19 cellular contexts compared by ENCODE assay signal in genomic region chr10:91932737-91933136, GRCh38. TPM values are rescaled to one million over a fixed set of nuclear protein-coding genes. Genes with fewer than 3 reads are reported as not detected.
A peak's percentile ranks its signal among the peaks of the same experiment; 100 is the strongest.
DNase-seq lines count a peak whose midpoint lies in the region; ATAC-seq and TF ChIP-seq lines count a peak whose summit lies in the region.
"Had no signal": no experiment of that assay in that cellular context is flagged by ENCODE, and none has a peak within 500 bp of the region (broad histone marks: within the 10 kb centered on the region; RNA-seq: fewer than 3 reads in every experiment).

No MANE protein-coding gene starts in this region.

- peaks cover 15 to 39% of the 10 kb centered on the region in 2 experiments for H3K36me3 ChIP-seq in mesenchymal stem cell (ENCODE audit: control insufficient read depth in 1 of 2, insufficient read depth in 2 of 2, low read depth in 1 of 2, low read length in 2 of 2)

- no peak overlapping the region for H2BK5ac ChIP-seq in H9 (ENCODE audit: insufficient read length, low read length)
- H2BK5ac ChIP-seq in mesenchymal stem cell (ENCODE audit: low read depth, low read length, poor library complexity, severe bottlenecking) = no peak overlapping the region

- H3K4me1 ChIP-seq in H9 (ENCODE audit: insufficient read depth, low read length) (no peaks in the 10 kb centered on the region), mesenchymal stem cell (ENCODE audit: control insufficient read depth, insufficient read depth, low read depth, low read length) (peaks cover 5% of the 10 kb centered on the region)

- H3K23ac ChIP-seq in H9 (ENCODE audit: insufficient read length, low read depth, low read length) (no peak overlapping the region), mesenchymal stem cell (ENCODE audit: low read length in 2 of 2) (no peak overlapping the region)

- H2BK15ac ChIP-seq in H9 (ENCODE audit: low read depth, low read length) (no peak overlapping the region), mesenchymal stem cell (ENCODE audit: low read depth, poor library complexity, severe bottlenecking) (peak overlapping the region; percentile 67)

- H3K79me1 ChIP-seq in H9 (ENCODE audit: insufficient read depth, low read depth, low read length, poor library complexity, severe bottlenecking) (peaks cover 17% of the 10 kb centered on the region), mesenchymal stem cell (replicated peaks; ENCODE audit: low read length, poor library complexity, severe bottlenecking) (peaks cover 20% of the 10 kb centered on the region)

- intact Hi-C loops in activated B cell treated with CpG ODN at 0.5 μM for 24 hours (cut with micrococcal nuclease) = no loop called here

- no peak overlapping the region for H2BK20ac ChIP-seq in H9 (ENCODE audit: low read depth, low read length, poor library complexity, severe bottlenecking)

- H3K4ac ChIP-seq in H9 (ENCODE audit: low read depth, low read length) = no peak overlapping the region
- no peak overlapping the region for H3K4ac ChIP-seq in mesenchymal stem cell (ENCODE audit: low read depth in 1 of 2, low read length in 2 of 2)

- H3K14ac ChIP-seq in H9 (ENCODE audit: insufficient read depth, low read length) = no peak overlapping the region
- no peak overlapping the region for H3K14ac ChIP-seq in mesenchymal stem cell (ENCODE audit: low read length in 2 of 2)

- POLR2A ChIA-PET in activated B cell treated with CpG ODN at 0.5 μM for 24 hours (lab: Charles Lee) = interaction anchor here (2.4 kb wide), 1 partner anchor 9 kb away, joined by 13 read pairs; the partner anchor contains the start of gene BTAF1

- H3K27me3 ChIP-seq in H9 (ENCODE audit: insufficient read depth, low read length) = no peaks in the 10 kb centered on the region
- H3K27me3 ChIP-seq in mesenchymal stem cell (ENCODE audit: control insufficient read depth in 1 of 2, insufficient read depth in 1 of 2, low read length in 2 of 2) = no peaks in the 10 kb centered on the region

- H3K4me3 ChIP-seq in mesenchymal stem cell (ENCODE audit: insufficient read depth in 1 of 2, low read depth in 1 of 2, low read length in 2 of 2) = no peak overlapping the region

- no peak overlapping the region for H3K18ac ChIP-seq in H9 (ENCODE audit: insufficient read length, low read depth, low read length)
- no peak overlapping the region for H3K18ac ChIP-seq in mesenchymal stem cell (ENCODE audit: low read depth in 1 of 2, low read length in 2 of 2)

- no peaks in the 10 kb centered on the region for H4K20me1 ChIP-seq in H9 (ENCODE audit: control insufficient read depth, insufficient read depth, insufficient read length)

- H3K27ac ChIP-seq in 22Rv1 (0 out of 2 replicates have a peak overlapping the region, but pooled peaks have one; percentile 28), H9 (ENCODE audit: insufficient read length, low read depth, low read length) (no peak overlapping the region), mesenchymal stem cell (ENCODE audit: low read length, poor library complexity, severe bottlenecking) (no peak overlapping the region)

- H3K4me2 ChIP-seq in H9 (ENCODE audit: insufficient read depth, insufficient read length, low read length) (no peak overlapping the region), mesenchymal stem cell (ENCODE audit: low read length, poor library complexity, severe bottlenecking) (no peak overlapping the region)

- H3K27ac Mint-ChIP-seq in H9 (no peak overlapping the region), activated B cell treated with CpG ODN at 0.5 μM for 24 hours (peak overlapping the region; percentile 47)
- H3K27ac Mint-ChIP-seq: B cell had no signal

- no peak overlapping the region for H2AK5ac ChIP-seq in H9 (ENCODE audit: insufficient read length, low read length)
- no peak overlapping the region for H2AK5ac ChIP-seq in mesenchymal stem cell (ENCODE audit: low read length, severe bottlenecking)

- H3K9ac ChIP-seq in H9 (ENCODE audit: extremely low read depth, insufficient read length, low read length) = no peak overlapping the region
- H3K9ac ChIP-seq in mesenchymal stem cell (ENCODE audit: low read length) = no peak overlapping the region

- no peak overlapping the region for H3K56ac ChIP-seq in H9 (ENCODE audit: insufficient read length, low read depth, low read length)

- H2BK12ac ChIP-seq in H9 (ENCODE audit: insufficient read length, low read depth, low read length) (no peak overlapping the region), mesenchymal stem cell (ENCODE audit: low read length in 2 of 2) (no peak overlapping the region)

- H4K5ac ChIP-seq in H9 (ENCODE audit: insufficient read length, low read depth, low read length) = no peak overlapping the region

- H3K9me3 ChIP-seq in H9 (ENCODE audit: control insufficient read depth, low read depth, low read length) (no peaks in the 10 kb centered on the region), mesenchymal stem cell (ENCODE audit: control insufficient read depth, low read length) (no peaks in the 10 kb centered on the region)

- DNase-seq in H9 (no peak), activated B cell treated with CpG ODN at 0.5 μM for 24 hours (no peak), mesenchymal stem cell (no peak), OCI-M2 (lab: John Stamatoyannopoulos, UW; ENCODE audit: unreplicated experiment) (no peak), kidney tubule cell (ENCODE audit: low spot score) (no peak)
- no peak for DNase-seq in stimulated activated CD8-positive, alpha-beta memory T cell treated with anti-CD3 and anti-CD28 coated beads, Interleukin-4, amount 100 ng/mL, for 48 hours
- DNase-seq: ACHN; CD4-positive, alpha-beta memory T cell; GF-D8; HCEC 1CT; NCI-H1048; NCI-H1694; NCI-H345; NCI-H526 treated with DMSO at 0.1 percent for 48 hours; NK-92 treated with Interleukin-12 subunit alpha and Interleukin-12 subunit beta, amount 100 ng/mL, for 24 hours; PC-3 had no signal

- no peak overlapping the region for H2BK120ac ChIP-seq in H9 (ENCODE audit: low read depth, low read length, poor library complexity, severe bottlenecking)
- peak overlapping the region; percentile 34 for H2BK120ac ChIP-seq in mesenchymal stem cell (ENCODE audit: low read depth, low read length)

- WGBS in H9 (ENCODE audit: extremely low coverage, insufficient read length, low lambda C conversion rate) = no CpG with 5 or more reads among the region's 1 CpG
- 100% methylated on average over 1 of the region's 1 CpG for WGBS in mesenchymal stem cell

- H3K23me2 ChIP-seq in H9 (ENCODE audit: insufficient read length, low read depth, low read length, poor library complexity, severe bottlenecking) = no peaks in the 10 kb centered on the region

- H4K8ac ChIP-seq in H9 (replicated peaks; ENCODE audit: insufficient read length, low read depth, low read length) = no peak overlapping the region
- no peak overlapping the region for H4K8ac ChIP-seq in mesenchymal stem cell (ENCODE audit: low read length)

- ATAC-seq in activated B cell treated with CpG ODN at 0.5 μM for 24 hours (ENCODE audit: low read depth) (no peak), HG03457 (IDR thresholded peaks at IDR 0.05; ENCODE audit: unreplicated experiment) (no peak)
- ATAC-seq: PC-3 had no signal

- H3K9me3 Mint-ChIP-seq in H9 = no peaks in the 10 kb centered on the region
- H3K9me3 Mint-ChIP-seq in activated B cell treated with CpG ODN at 0.5 μM for 24 hours = no peaks in the 10 kb centered on the region
- H3K9me3 Mint-ChIP-seq: CD4-positive, alpha-beta memory T cell had no signal

- no peak overlapping the region for H2AFZ ChIP-seq in H9 (ENCODE audit: low read length)
- H2AFZ ChIP-seq in mesenchymal stem cell (ENCODE audit: low read depth, low read length) = no peak overlapping the region

- peaks cover 11% of the 10 kb centered on the region; the same call in 1 of the 2 replicates for H3K79me2 ChIP-seq in H9 (ENCODE audit: insufficient read depth, low read length)

- H3T11ph ChIP-seq in H9 (ENCODE audit: low read length) = no peak overlapping the region

- H4K91ac ChIP-seq in H9 (ENCODE audit: insufficient read length, low read depth, low read length) = no peak overlapping the region
- no peak overlapping the region for H4K91ac ChIP-seq in mesenchymal stem cell (ENCODE audit: low read length)

- no peak for TF ChIP-seq CTCF in 22Rv1 (IDR thresholded peaks at IDR 0.05)
- peak; percentile 25; the same call in 2 of the 3 replicates for TF ChIP-seq CTCF in H9 (conservative IDR thresholded peaks at IDR 0.05)
- no peak for TF ChIP-seq CTCF in activated B cell treated with CpG ODN at 0.5 μM for 24 hours (IDR thresholded peaks at IDR 0.05)

- CTCF ChIA-PET in activated B cell treated with CpG ODN at 0.5 μM for 24 hours (lab: Charles Lee) = no interaction called here

- H3K4me1 Mint-ChIP-seq in H9 (peaks cover 3 to 7% of the 10 kb centered on the region in 2 experiments; a peak in 3 of 4 replicates), activated B cell treated with CpG ODN at 0.5 μM for 24 hours (peaks cover 33% of the 10 kb centered on the region)

- peaks cover 17 to 40% (median 29%) of the 10 kb centered on the region in 3 experiments; a peak in 5 of 7 replicates for H3K36me3 Mint-ChIP-seq in H9 (ENCODE audit: insufficient read depth in 1 of 3, low read depth in 3 of 3)
- peaks cover 49% of the 10 kb centered on the region for H3K36me3 Mint-ChIP-seq in activated B cell treated with CpG ODN at 0.5 μM for 24 hours (ENCODE audit: low read depth)

- no peak overlapping the region for H3K4me3 Mint-ChIP-seq in H9
- H3K4me3 Mint-ChIP-seq in activated B cell treated with CpG ODN at 0.5 μM for 24 hours = no peak overlapping the region
- H3K4me3 Mint-ChIP-seq: B cell; CD4-positive, alpha-beta memory T cell had no signal

- no peaks in the 10 kb centered on the region for H3K27me3 Mint-ChIP-seq in H9 (ENCODE audit: low read depth)
- no peaks in the 10 kb centered on the region for H3K27me3 Mint-ChIP-seq in activated B cell treated with CpG ODN at 0.5 μM for 24 hours
- H3K27me3 Mint-ChIP-seq: B cell; CD4-positive, alpha-beta memory T cell had no signal

RNA-seq across cellular contexts. Expression of gene BTAF1, which starts 9.2 kb away (rescaled TPM):
- total RNA-seq in H9 (2021) (42.5 and 45.2 TPM in 2 replicates), activated B cell treated with CpG ODN at 0.5 μM for 24 hours (63.4 and 74.7 TPM in 2 replicates)
- 16.7 TPM for polyA plus RNA-seq in mesenchymal stem cell (2013, experiment 1 of 2)
- polyA plus RNA-seq in mesenchymal stem cell (2013, experiment 2 of 2) = 16.6 TPM

RNA-seq across cellular contexts. Expression of gene FGFBP3, which starts 23.5 kb away (rescaled TPM):
- 49.0 and 49.3 TPM in 2 replicates for total RNA-seq in H9 (2021)
- 1.8 and 2.0 TPM in 2 replicates for total RNA-seq in activated B cell treated with CpG ODN at 0.5 μM for 24 hours
- polyA plus RNA-seq in mesenchymal stem cell (2013, experiment 1 of 2) = 3.7 TPM
- polyA plus RNA-seq in mesenchymal stem cell (2013, experiment 2 of 2) = 3.3 TPM

Comparison
In these comparisons a context has a peak if more than half of its experiments do, and no peak if none do; other contexts are left out.
1. RNA of gene FGFBP3, which starts 23.5 kb away (total RNA-seq): 49.0 to 49.3 TPM in H9; 1.8 to 2.0 TPM in activated B cell treated with CpG ODN at 0.5 μM for 24 hours; every median in the first group is over 10 times any median in the second.